9 cellular contexts compared by ENCODE assay signal in genomic region chr10:7874864-7875263, GRCh38.
"Had no signal": no experiment of that assay in that cellular context is flagged by ENCODE, and none has a peak within 500 bp of the region (broad histone marks: within the 10 kb centered on the region; RNA-seq: fewer than 3 reads in every experiment).

No MANE protein-coding gene starts in this region.

- FAIRE-seq: HTR-8/SVneo, K562 had no signal

- H3K9me3 ChIP-seq: HAP-1 had no signal

- ATAC-seq: HCT116, K562 had no signal

- H3K4me1 ChIP-seq: HAP-1 had no signal

- H3K27ac ChIP-seq: GM23248 had no signal

- H3K4me3 ChIP-seq: GM23248, HAP-1, K562 had no signal

- DNase-seq: GM23248, GOT3, H7, IMR-90, KG1 had no signal

- H3K36me3 ChIP-seq: HAP-1 had no signal

- H3K9ac ChIP-seq: GM23248 had no signal
